Comparison of ENCODE assay signal across 8 cellular contexts in the genomic region with DNA sequence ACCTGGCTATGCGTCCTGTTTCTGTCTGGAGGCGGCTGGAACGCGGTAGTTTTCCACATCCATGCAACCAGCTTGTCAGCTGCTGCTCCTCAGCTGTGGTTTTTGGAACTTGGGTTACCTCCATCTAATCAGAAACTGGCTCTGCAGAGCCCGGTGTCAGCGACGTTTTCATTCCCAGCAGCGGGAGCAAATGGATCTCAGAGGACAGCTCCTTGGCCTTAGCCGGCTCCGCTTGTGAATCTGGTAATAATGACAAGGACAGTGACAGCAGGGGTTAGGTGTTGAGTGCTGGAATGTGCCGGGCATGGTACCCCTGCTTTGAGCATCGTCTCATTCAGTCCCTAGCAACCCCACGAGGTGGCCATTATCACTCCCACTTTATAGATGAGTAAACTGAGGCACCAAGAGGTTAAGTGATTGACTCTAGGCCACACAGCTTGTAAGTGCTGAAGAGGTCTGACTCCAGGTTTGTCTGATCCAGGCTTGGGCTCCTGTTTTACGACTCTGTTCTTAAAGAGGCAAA. TPM values are rescaled to one million over a fixed set of nuclear protein-coding genes. Genes with fewer than 3 reads are reported as not detected.
DNase-seq lines count a peak whose midpoint lies in the region; ATAC-seq and TF ChIP-seq lines count a peak whose summit lies in the region.

No MANE protein-coding gene starts in this region.

- intact Hi-C loops in A673 (cut with micrococcal nuclease; ENCODE audit: unreplicated experiment) = no loop called here

- H3K27ac ChIP-seq in A673 (ENCODE audit: low read depth, low read length, poor library complexity, severe bottlenecking) = peak overlapping the region; percentile 91
- H3K27ac ChIP-seq in HUES6 (ENCODE audit: low read depth, low read length) = no peak overlapping the region
- H3K27ac ChIP-seq in caudate nucleus (ENCODE audit: low read depth, low read length) = peak overlapping the region; percentile 26
- H3K27ac ChIP-seq in muscle layer of duodenum (ENCODE audit: low read length) = no peak overlapping the region

- no peak for ATAC-seq in T-helper 17 cell
- ATAC-seq in SK-N-SH treated with all-trans-retinoic acid at 6 μM for 48 hours = no peak

- CTCF ChIA-PET in A673 (lab: Charles Lee) = interaction anchor here (0.6 kb wide), 1 partner anchor 24 kb away, joined by 3 read pairs; no protein-coding TSS in a partner anchor

- BruUV-seq in A673 (replicated peaks; lab: Mats Ljungman, UMichigan) = no TSS peak

- no peaks in the 10 kb centered on the region for H3K27me3 Mint-ChIP-seq in T-helper 17 cell

- POLR2A ChIA-PET in A673 (lab: Charles Lee; ENCODE audit: low non-redundant PET) = interaction anchor here (0.7 kb wide), 1 partner anchor 151 kb away, joined by 3 read pairs; no protein-coding TSS in a partner anchor

- TF ChIP-seq CTCF in A673 (conservative IDR thresholded peaks at IDR 0.05; ENCODE audit: low read depth, low read length) = no peak

- H3K36me3 ChIP-seq in A673 (ENCODE audit: insufficient read depth, low read length, poor library complexity, severe bottlenecking) (no peaks in the 10 kb centered on the region), HUES6 (ENCODE audit: control insufficient read depth, insufficient read depth, low read length) (no peaks in the 10 kb centered on the region), muscle layer of duodenum (ENCODE audit: control insufficient read depth in 1 of 2, insufficient read depth in 2 of 2, low read length in 2 of 2) (no peaks in the 10 kb centered on the region)

- H3K4me1 Mint-ChIP-seq in T-helper 17 cell = peaks cover 7% of the 10 kb centered on the region

- H3K4me3 ChIP-seq in A673 (ENCODE audit: low read depth, low read length, poor library complexity, severe bottlenecking) = peak overlapping the region; percentile 98
- peak overlapping the region; percentile 63 for H3K4me3 ChIP-seq in HUES6 (ENCODE audit: low read depth, low read length)
- peak overlapping the region; percentile 50 to 65 for H3K4me3 ChIP-seq in muscle layer of duodenum (ENCODE audit: low read depth in 1 of 2, low read length in 2 of 2)

- DNase-seq in A673 (ENCODE audit: low spot score) (no peak), caudate nucleus (lab: John Stamatoyannopoulos, UW) (peak in 4 of 61 donors; percentile 12 to 38 (median 30)), T-helper 17 cell (no peak), pons (ENCODE audit: low spot score) (no peak), nucleus accumbens (lab: John Stamatoyannopoulos, UW) (no peak)

- no peaks in the 10 kb centered on the region for H3K9me3 ChIP-seq in A673 (ENCODE audit: low read depth, low read length, poor library complexity, severe bottlenecking)
- H3K9me3 ChIP-seq in HUES6 (ENCODE audit: control insufficient read depth, insufficient read depth, low read depth, low read length) = no peaks in the 10 kb centered on the region
- no peaks in the 10 kb centered on the region for H3K9me3 ChIP-seq in muscle layer of duodenum (ENCODE audit: control insufficient read depth in 1 of 2, low read length in 2 of 2)
- H3K9me3 ChIP-seq in T-helper 17 cell (ENCODE audit: control insufficient read depth, low read length, poor library complexity, severe bottlenecking) = no peaks in the 10 kb centered on the region

- no peak overlapping the region for H3K4me3 Mint-ChIP-seq in T-helper 17 cell

- no peak overlapping the region for H3K27ac Mint-ChIP-seq in T-helper 17 cell

- H3K4me1 ChIP-seq in A673 (ENCODE audit: insufficient read depth, low read length, poor library complexity, severe bottlenecking) (peaks cover 35% of the 10 kb centered on the region), HUES6 (ENCODE audit: control insufficient read depth, insufficient read depth, low read length) (peaks cover 14% of the 10 kb centered on the region), muscle layer of duodenum (ENCODE audit: control insufficient read depth in 1 of 2, insufficient read depth in 2 of 2, low read length in 2 of 2) (peaks cover 10 to 23% of the 10 kb centered on the region in 2 donors)

- H3K9ac ChIP-seq in HUES6 (ENCODE audit: low read length) = peak overlapping the region; percentile 7

- H3K27me3 ChIP-seq in A673 (replicated peaks; ENCODE audit: insufficient read depth, low read depth, low read length, poor library complexity) = no peaks in the 10 kb centered on the region
- H3K27me3 ChIP-seq in HUES6 (ENCODE audit: control insufficient read depth, insufficient read depth, low read length) = peaks cover 95% of the 10 kb centered on the region
- H3K27me3 ChIP-seq in muscle layer of duodenum (ENCODE audit: low read depth, low read length) = no peaks in the 10 kb centered on the region

- H3K36me3 Mint-ChIP-seq in T-helper 17 cell (ENCODE audit: low read depth) = no peaks in the 10 kb centered on the region

TF ChIP-seq in SK-N-SH treated with all-trans-retinoic acid at 6 μM for 48 hours, 23 proteins besides CTCF, POLR2A, EP300 and RAD21 (continues in another document):
- no peak for TF ChIP-seq BACH2 (CRISPR knock-in tag; IDR thresholded peaks at IDR 0.05; ENCODE audit: borderline replicate concordance)
- no peak for TF ChIP-seq ZNF565 (CRISPR knock-in tag; conservative IDR thresholded peaks at IDR 0.05; ENCODE audit: low read depth)
- no peak for TF ChIP-seq ARNTL (CRISPR knock-in tag; IDR thresholded peaks at IDR 0.05; ENCODE audit: borderline replicate concordance, low read depth)
- TF ChIP-seq ZC3H10 (CRISPR knock-in tag; IDR thresholded peaks at IDR 0.05) = no peak
- TF ChIP-seq ESRRG (CRISPR knock-in tag; IDR thresholded peaks at IDR 0.05) = no peak
- no peak for TF ChIP-seq TOX (CRISPR knock-in tag; IDR thresholded peaks at IDR 0.05; ENCODE audit: borderline replicate concordance)
- TF ChIP-seq ZNF70 (CRISPR knock-in tag; IDR thresholded peaks at IDR 0.05) = no peak
- no peak for TF ChIP-seq RARB (CRISPR knock-in tag; IDR thresholded peaks at IDR 0.05)
- no peak for TF ChIP-seq ZFP30 (CRISPR knock-in tag; IDR thresholded peaks at IDR 0.05)
- TF ChIP-seq, protein P1, sequence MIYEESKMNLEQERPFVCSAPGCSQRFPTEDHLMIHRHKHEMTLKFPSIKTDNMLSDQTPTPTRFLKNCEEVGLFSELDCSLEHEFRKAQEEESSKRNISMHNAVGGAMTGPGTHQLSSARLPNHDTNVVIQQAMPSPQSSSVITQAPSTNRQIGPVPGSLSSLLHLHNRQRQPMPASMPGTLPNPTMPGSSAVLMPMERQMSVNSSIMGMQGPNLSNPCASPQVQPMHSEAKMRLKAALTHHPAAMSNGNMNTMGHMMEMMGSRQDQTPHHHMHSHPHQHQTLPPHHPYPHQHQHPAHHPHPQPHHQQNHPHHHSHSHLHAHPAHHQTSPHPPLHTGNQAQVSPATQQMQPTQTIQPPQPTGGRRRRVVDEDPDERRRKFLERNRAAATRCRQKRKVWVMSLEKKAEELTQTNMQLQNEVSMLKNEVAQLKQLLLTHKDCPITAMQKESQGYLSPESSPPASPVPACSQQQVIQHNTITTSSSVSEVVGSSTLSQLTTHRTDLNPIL (CRISPR knock-in tag; IDR thresholded peaks at IDR 0.05; ENCODE audit: low read depth) = no peak
- TF ChIP-seq, protein P2, sequence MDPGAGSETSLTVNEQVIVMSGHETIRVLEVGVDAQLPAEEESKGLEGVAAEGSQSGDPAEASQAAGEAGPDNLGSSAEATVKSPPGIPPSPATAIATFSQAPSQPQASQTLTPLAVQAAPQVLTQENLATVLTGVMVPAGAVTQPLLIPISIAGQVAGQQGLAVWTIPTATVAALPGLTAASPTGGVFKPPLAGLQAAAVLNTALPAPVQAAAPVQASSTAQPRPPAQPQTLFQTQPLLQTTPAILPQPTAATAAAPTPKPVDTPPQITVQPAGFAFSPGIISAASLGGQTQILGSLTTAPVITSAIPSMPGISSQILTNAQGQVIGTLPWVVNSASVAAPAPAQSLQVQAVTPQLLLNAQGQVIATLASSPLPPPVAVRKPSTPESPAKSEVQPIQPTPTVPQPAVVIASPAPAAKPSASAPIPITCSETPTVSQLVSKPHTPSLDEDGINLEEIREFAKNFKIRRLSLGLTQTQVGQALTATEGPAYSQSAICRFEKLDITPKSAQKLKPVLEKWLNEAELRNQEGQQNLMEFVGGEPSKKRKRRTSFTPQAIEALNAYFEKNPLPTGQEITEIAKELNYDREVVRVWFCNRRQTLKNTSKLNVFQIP (CRISPR knock-in tag; IDR thresholded peaks at IDR 0.05; ENCODE audit: borderline replicate concordance, low read depth) = no peak
- TF ChIP-seq, protein P3, sequence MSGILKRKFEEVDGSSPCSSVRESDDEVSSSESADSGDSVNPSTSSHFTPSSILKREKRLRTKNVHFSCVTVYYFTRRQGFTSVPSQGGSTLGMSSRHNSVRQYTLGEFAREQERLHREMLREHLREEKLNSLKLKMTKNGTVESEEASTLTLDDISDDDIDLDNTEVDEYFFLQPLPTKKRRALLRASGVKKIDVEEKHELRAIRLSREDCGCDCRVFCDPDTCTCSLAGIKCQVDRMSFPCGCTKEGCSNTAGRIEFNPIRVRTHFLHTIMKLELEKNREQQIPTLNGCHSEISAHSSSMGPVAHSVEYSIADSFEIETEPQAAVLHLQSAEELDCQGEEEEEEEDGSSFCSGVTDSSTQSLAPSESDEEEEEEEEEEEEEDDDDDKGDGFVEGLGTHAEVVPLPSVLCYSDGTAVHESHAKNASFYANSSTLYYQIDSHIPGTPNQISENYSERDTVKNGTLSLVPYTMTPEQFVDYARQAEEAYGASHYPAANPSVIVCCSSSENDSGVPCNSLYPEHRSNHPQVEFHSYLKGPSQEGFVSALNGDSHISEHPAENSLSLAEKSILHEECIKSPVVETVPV (CRISPR knock-in tag; IDR thresholded peaks at IDR 0.05) = no peak
- TF ChIP-seq, protein P4, sequence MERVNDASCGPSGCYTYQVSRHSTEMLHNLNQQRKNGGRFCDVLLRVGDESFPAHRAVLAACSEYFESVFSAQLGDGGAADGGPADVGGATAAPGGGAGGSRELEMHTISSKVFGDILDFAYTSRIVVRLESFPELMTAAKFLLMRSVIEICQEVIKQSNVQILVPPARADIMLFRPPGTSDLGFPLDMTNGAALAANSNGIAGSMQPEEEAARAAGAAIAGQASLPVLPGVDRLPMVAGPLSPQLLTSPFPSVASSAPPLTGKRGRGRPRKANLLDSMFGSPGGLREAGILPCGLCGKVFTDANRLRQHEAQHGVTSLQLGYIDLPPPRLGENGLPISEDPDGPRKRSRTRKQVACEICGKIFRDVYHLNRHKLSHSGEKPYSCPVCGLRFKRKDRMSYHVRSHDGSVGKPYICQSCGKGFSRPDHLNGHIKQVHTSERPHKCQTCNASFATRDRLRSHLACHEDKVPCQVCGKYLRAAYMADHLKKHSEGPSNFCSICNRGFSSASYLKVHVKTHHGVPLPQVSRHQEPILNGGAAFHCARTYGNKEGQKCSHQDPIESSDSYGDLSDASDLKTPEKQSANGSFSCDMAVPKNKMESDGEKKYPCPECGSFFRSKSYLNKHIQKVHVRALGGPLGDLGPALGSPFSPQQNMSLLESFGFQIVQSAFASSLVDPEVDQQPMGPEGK (CRISPR knock-in tag; IDR thresholded peaks at IDR 0.05; ENCODE audit: borderline replicate concordance) = no peak
- no peak for TF ChIP-seq ISL1 (CRISPR knock-in tag; IDR thresholded peaks at IDR 0.05)
- TF ChIP-seq PPARA (CRISPR knock-in tag; IDR thresholded peaks at IDR 0.05; ENCODE audit: borderline replicate concordance) = no peak
- TF ChIP-seq TCF4 (CRISPR knock-in tag; IDR thresholded peaks at IDR 0.05; ENCODE audit: borderline replicate concordance) = no peak
- TF ChIP-seq CSDC2 (CRISPR knock-in tag; IDR thresholded peaks at IDR 0.05) = no peak

RNA-seq across cellular contexts. Expression of a gene that starts 1.3 kb away (rescaled TPM):
- total RNA-seq in A673 (2021) (44.5 and 48.8 TPM in 2 replicates), T-helper 17 cell (1 to 10 TPM; 1.9 TPM)

Comparison
In these comparisons a context has a peak if more than half of its experiments do, and no peak if none do; other contexts are left out.
1. H3K27ac ChIP-seq: peak in A673 (single experiment) and caudate nucleus (single experiment); none in HUES6 (single experiment) and muscle layer of duodenum (single experiment).
2. RNA of a gene that starts 1.3 kb away (total RNA-seq): 44.5 to 48.8 TPM in A673; 1.9 TPM in T-helper 17 cell; every median in the first group is over 10 times any median in the second.
3. Peak in every context shown above with its lines, with median percentiles within 50 percentile points of each other: H3K4me3 ChIP-seq.